Comparison of ENCODE assay signal across 1 cellular context in the genomic region with DNA sequence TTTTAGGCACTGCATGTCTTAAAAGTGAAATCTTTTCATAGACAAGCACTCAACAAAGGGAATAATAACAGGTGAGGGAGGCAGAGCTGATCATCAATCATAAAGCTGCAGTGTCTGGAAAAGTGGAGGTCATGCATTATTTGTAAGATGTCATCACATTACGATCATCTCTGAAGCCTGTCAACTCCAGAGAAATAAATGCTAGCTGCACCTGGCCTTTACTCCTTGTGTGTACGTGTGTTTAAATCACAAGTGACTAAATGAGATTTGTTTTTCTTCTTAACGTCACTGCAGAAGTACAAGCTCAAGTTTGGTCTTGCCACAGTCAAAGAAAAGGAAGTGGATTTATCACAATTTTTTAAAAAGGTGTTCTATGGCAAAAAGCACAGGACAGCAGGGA.
TF ChIP-seq lines count a peak whose summit lies in the region.

No MANE protein-coding gene starts in this region.

TF ChIP-seq in K562, 482 proteins besides CTCF, POLR2A, EP300 and RAD21 (continued from another document):
- TF ChIP-seq ZNF316 (IDR thresholded peaks at IDR 0.05) (no peak), FOXA3 (CRISPR knock-in tag; conservative IDR thresholded peaks at IDR 0.05 in 1 of 2, IDR thresholded peaks at IDR 0.05 in 1 of 2) (no peak), ZNF354B (CRISPR knock-in tag; IDR thresholded peaks at IDR 0.05) (no peak), GATAD2B (IDR thresholded peaks at IDR 0.05; ENCODE audit: borderline replicate concordance) (no peak)
- TF ChIP-seq, protein P1, sequence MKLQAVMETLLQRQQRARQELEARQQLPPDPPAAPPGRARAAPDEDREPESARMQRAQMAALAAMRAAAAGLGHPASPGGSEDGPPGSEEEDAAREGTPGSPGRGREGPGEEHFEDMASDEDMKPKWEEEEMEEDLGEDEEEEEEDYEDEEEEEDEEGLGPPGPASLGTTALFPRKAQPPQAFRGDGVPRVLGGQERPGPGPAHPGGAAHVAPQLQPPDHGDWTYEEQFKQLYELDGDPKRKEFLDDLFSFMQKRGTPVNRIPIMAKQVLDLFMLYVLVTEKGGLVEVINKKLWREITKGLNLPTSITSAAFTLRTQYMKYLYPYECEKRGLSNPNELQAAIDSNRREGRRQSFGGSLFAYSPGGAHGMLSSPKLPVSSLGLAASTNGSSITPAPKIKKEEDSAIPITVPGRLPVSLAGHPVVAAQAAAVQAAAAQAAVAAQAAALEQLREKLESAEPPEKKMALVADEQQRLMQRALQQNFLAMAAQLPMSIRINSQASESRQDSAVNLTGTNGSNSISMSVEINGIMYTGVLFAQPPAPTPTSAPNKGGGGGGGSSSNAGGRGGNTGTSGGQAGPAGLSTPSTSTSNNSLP (IDR thresholded peaks at IDR 0.05; ENCODE audit: borderline replicate concordance, low read depth, low read length) = no peak
